ENCODE assay signal across 10 cellular contexts in the genomic region with DNA sequence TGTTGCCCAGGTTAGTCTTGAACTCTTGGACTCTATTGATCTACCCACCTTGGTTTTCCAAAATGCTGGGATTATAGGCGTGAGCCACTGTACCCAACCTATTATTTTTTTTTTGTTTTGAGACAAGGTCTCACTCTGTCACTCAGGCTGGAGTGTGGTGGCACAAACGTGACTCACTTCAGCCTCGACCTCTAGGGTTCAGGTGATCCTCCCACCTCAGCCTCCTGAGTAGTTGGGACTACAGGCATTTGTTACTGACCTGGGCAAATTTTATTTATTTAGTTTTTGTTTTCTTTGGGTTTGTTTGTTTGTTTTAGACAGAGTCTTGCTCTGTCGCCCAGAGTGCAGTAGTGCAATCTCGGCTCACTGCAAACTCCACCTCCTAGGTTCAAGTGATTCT. TPM values are rescaled to one million over a fixed set of nuclear protein-coding genes. Genes with fewer than 3 reads are reported as not detected.
"Had no signal": no experiment of that assay in that cellular context is flagged by ENCODE, and none has a peak within 500 bp of the region (broad histone marks: within the 10 kb centered on the region; RNA-seq: fewer than 3 reads in every experiment).

No MANE protein-coding gene starts in this region.

- H3K27ac Mint-ChIP-seq: GM23338, HFFc6 had no signal

- H3K9me3 ChIP-seq: HAP-1 had no signal

- FAIRE-seq: H1, H54 had no signal

- H3K4me2 ChIP-seq: GM23338 had no signal

- H3K9me3 Mint-ChIP-seq: GM23338, HFFc6 had no signal

- DNase-seq: HFFc6, IMR-90, KBM-7 had no signal

- H3K4me3 Mint-ChIP-seq: GM23338, HFFc6 had no signal

- H3K4me3 ChIP-seq: GM23338, HAP-1 had no signal

- H2AFZ ChIP-seq: GM23338 had no signal

- H3K27ac ChIP-seq: HL-60 had no signal

- ATAC-seq: GM23338, HCT116 had no signal

RNA-seq across cellular contexts. Expression of gene SHBG, which starts 6.3 kb away (rescaled TPM):
- total RNA-seq: HT1080 had no signal

RNA-seq across cellular contexts. Expression of gene ATP1B2, which starts 27.1 kb away (rescaled TPM):
- total RNA-seq: HFFc6, HT1080, IMR-90 had no signal
